In genomic region chr6:41719796-41720620, GRCh38 we compare ENCODE assay signal across 1 cellular context.
TF ChIP-seq lines count a peak whose summit lies in the region.

No MANE protein-coding gene starts in this region.

TF ChIP-seq in HepG2, 621 proteins besides CTCF, POLR2A, EP300 and RAD21:
- 0 out of 2 replicates have a peak, but pooled peaks have one; percentile 20 for TF ChIP-seq ZNF629 (CRISPR knock-in tag; conservative IDR thresholded peaks at IDR 0.05)
- no peak for TF ChIP-seq U2AF1 (optimal IDR thresholded peaks at IDR 0.05; ENCODE audit: low read depth, low read length)
